Comparison of ENCODE assay signal across 1 cellular context in the genomic region with DNA sequence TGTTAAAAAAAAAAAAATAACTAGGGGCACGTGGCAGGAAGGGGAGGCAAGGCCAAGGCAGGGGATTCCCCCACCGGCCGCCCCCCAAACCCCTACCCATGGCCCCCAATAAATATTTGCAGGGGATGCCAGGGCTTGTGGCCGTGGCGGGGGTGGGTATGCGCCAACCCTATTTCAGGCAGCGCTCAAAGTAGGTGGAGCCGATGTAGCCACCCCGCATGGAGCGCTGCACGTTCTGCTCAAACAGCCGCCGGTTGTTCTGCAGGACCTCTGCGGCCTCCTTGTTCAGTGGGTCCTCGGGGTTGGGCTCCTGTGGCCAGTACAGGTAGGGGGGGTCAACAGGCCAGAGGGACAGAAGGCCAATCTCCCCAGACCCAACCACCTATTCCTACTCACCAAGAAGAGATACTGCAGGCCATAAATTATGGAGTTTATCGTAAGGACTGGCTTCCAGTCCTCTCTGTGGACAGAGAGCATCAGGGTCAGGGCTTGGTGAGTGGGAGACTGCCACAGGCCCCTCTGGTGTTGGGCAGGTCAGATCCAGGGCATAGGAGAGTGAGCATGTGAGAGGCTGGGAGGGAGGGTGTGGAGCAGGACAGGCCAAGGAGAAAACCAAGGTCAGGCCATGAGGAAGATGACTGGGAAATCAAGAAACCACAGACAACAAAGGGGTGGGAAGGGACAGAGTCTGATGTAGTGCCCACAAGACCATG.
TF ChIP-seq lines count a peak whose summit lies in the region.

No MANE protein-coding gene starts in this region.

TF ChIP-seq in endothelial cell of umbilical vein, 7 proteins besides CTCF, POLR2A, EP300 and RAD21:
- TF ChIP-seq MYC (IDR thresholded peaks at IDR 0.05; ENCODE audit: low read depth, low read length) (no peak), JUN (IDR thresholded peaks at IDR 0.05; ENCODE audit: borderline replicate concordance, insufficient read depth, insufficient read length, low read depth) (no peak), POLR2AphosphoS5 (IDR thresholded peaks at IDR 0.05; ENCODE audit: insufficient read depth, low read depth, low read length) (no peak), MAX (IDR thresholded peaks at IDR 0.05; ENCODE audit: insufficient read depth, insufficient read length) (no peak), FOS (IDR thresholded peaks at IDR 0.05; ENCODE audit: borderline replicate concordance, insufficient read depth, low read length) (no peak), GATA2 (IDR thresholded peaks at IDR 0.05; ENCODE audit: insufficient read depth, insufficient read length, low read depth, low read length) (no peak), EZH2 (IDR thresholded peaks at IDR 0.05; ENCODE audit: borderline replicate concordance, low read depth, low read length, severe bottlenecking) (no peak)
